8 cellular contexts compared by ENCODE assay signal in the genomic region with DNA sequence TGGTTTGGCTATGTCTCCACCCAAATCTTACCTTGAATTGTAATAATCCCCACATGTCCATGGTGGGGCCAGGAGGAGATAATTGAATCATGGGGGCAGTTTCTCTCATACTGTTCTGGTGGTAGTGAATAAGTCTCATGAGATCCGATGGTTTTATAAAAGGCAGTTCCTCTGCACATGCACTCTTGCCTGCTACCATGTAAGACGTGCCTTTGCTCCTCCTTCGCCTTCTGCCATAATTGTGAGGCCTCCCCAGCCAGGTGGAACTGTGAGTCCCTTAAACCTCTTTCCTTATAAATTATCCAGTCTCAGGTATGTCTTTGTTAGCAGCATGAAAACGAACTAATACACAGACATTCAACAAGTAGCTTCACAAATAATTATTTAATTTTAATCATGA. TPM values are rescaled to one million over a fixed set of nuclear protein-coding genes. Genes with fewer than 3 reads are reported as not detected.
DNase-seq lines count a peak whose midpoint lies in the region; ATAC-seq, FAIRE-seq and TF ChIP-seq lines count a peak whose summit lies in the region.
"Not testable (repeated sequence)": the region's sequence is repeated elsewhere in the genome, so short reads cannot be mapped to it uniquely, and the experiment has no call there.

No MANE protein-coding gene starts in this region.

- CTCF ChIA-PET in HEK293 (lab: Yijun Ruan, JAX): interaction anchor here (0.8 kb wide), 1 partner anchor 46 kb away, joined by 3 read pairs; no protein-coding TSS in a partner anchor
- CTCF ChIA-PET in activated CD8-positive, alpha-beta T cell treated with anti-CD3 and anti-CD28 coated beads for 36 hours (lab: Charles Lee): interaction anchor here (1.0 to 5.0 kb wide), 8 partner anchors 9 to 170 kb away, joined by 3 to 28 read pairs (median 4); no protein-coding TSS in a partner anchor
- CTCF ChIA-PET in K562 (lab: Yijun Ruan, JAX; ENCODE audit: low intra/inter-chr PET ratio): not testable (repeated sequence)
- CTCF ChIA-PET in naive thymus-derived CD4-positive, alpha-beta T cell (lab: Charles Lee): interaction anchor here (0.9 to 1.5 kb wide), 4 partner anchors 10 to 58 kb away, joined by 3 to 7 read pairs (median 5); no protein-coding TSS in a partner anchor

- in situ Hi-C loops in K562 (cut with MboI): not testable (repeated sequence)

- intact Hi-C loops in activated CD8-positive, alpha-beta T cell treated with anti-CD3 and anti-CD28 coated beads for 36 hours (cut with micrococcal nuclease); K562 (cut with micrococcal nuclease); naive thymus-derived CD4-positive, alpha-beta T cell (cut with micrococcal nuclease): not testable (repeated sequence)

- H3K27me3 ChIP-seq in K562 (ENCODE audit: control insufficient read depth in 2 of 2, insufficient read depth in 2 of 2, low read length in 2 of 2): peaks cover 2 to 34% of the 10 kb centered on the region in 2 experiments; a peak in 3 of 5 replicates
- H3K27me3 ChIP-seq in naive thymus-derived CD4-positive, alpha-beta T cell (ENCODE audit: control insufficient read depth in 2 of 2, insufficient read depth in 2 of 2, low read length in 2 of 2): not testable (repeated sequence)

- not testable (repeated sequence) for TF ChIP-seq POLR2A in K562 (conservative IDR thresholded peaks at IDR 0.05)

- TF ChIP-seq EP300 in K562 (IDR thresholded peaks at IDR 0.05; ENCODE audit: low read length): not testable (repeated sequence)

- not testable (repeated sequence) for H3K4me3 Mint-ChIP-seq in T-helper 17 cell; activated CD8-positive, alpha-beta T cell treated with anti-CD3 and anti-CD28 coated beads for 36 hours; activated T-helper 17 cell treated with anti-CD3 and anti-CD28 coated beads, Interleukin-2, amount 50 U/mL, for 72 hours; activated naive CD8-positive, alpha-beta T cell; stimulated activated naive CD8-positive, alpha-beta T cell treated with anti-CD3 and anti-CD28 coated beads, Interleukin-15, Interleukin-2, amounts not matched to agents 100 ng/mL and 50 ng/mL, for 24 hours
- H3K4me3 Mint-ChIP-seq in naive thymus-derived CD4-positive, alpha-beta T cell: peak overlapping the region in 3 of 10 donors; percentile 26 to 56 (median 27)

- H3K4me1 ChIP-seq in HEK293 (ENCODE audit: control insufficient read depth, insufficient read depth, low read length); K562 (replicated peaks in 1 of 2; ENCODE audit: control insufficient read depth in 2 of 2, insufficient read depth in 2 of 2, low read length in 2 of 2): not testable (repeated sequence)
- peaks cover 26 to 59% of the 10 kb centered on the region in 2 donors for H3K4me1 ChIP-seq in naive thymus-derived CD4-positive, alpha-beta T cell (ENCODE audit: control insufficient read depth in 2 of 2, insufficient read depth in 2 of 2, low read length in 2 of 2)

- TF ChIP-seq CTCF in HEK293 (tag by site-specific recombination; IDR thresholded peaks at IDR 0.05); activated CD8-positive, alpha-beta T cell treated with anti-CD3 and anti-CD28 coated beads for 36 hours (IDR thresholded peaks at IDR 0.05); K562 (IDR thresholded peaks at IDR 0.05 in 2 of 3, conservative IDR thresholded peaks at IDR 0.05 in 1 of 3; ENCODE audit: insufficient read depth in 2 of 3, low read depth in 1 of 3, low read length in 3 of 3): not testable (repeated sequence)

- H3K4me2 ChIP-seq in K562 (ENCODE audit: insufficient read depth, low read length): not testable (repeated sequence)

- TF ChIP-seq RAD21 in K562 (CRISPR knock-in tag; conservative IDR thresholded peaks at IDR 0.05 in 1 of 2, IDR thresholded peaks at IDR 0.05 in 1 of 2): not testable (repeated sequence)

- not testable (repeated sequence) for DNase-seq in T-helper 17 cell; activated CD8-positive, alpha-beta T cell treated with anti-CD3 and anti-CD28 coated beads for 36 hours; K562 (ENCODE audit: extremely low read depth in 1 of 4, low spot score in 3 of 4); naive thymus-derived CD4-positive, alpha-beta T cell

- not testable (repeated sequence) for H3K27me3 Mint-ChIP-seq in T-helper 17 cell; activated CD8-positive, alpha-beta T cell treated with anti-CD3 and anti-CD28 coated beads for 36 hours; activated T-helper 17 cell treated with anti-CD3 and anti-CD28 coated beads, Interleukin-2, amount 50 U/mL, for 72 hours; activated naive CD8-positive, alpha-beta T cell; naive thymus-derived CD4-positive, alpha-beta T cell; stimulated activated naive CD8-positive, alpha-beta T cell treated with anti-CD3 and anti-CD28 coated beads, Interleukin-15, Interleukin-2, amounts not matched to agents 100 ng/mL and 50 ng/mL, for 24 hours

- not testable (repeated sequence) for H3K79me2 ChIP-seq in K562 (ENCODE audit: control insufficient read depth, insufficient read depth, low read length)

- not testable (repeated sequence) for H3K36me3 Mint-ChIP-seq in T-helper 17 cell (ENCODE audit: low read depth); activated T-helper 17 cell treated with anti-CD3 and anti-CD28 coated beads, Interleukin-2, amount 50 U/mL, for 72 hours (ENCODE audit: low read depth)
- H3K36me3 Mint-ChIP-seq in activated CD8-positive, alpha-beta T cell treated with anti-CD3 and anti-CD28 coated beads for 36 hours (ENCODE audit: low read depth): peaks cover 59% of the 10 kb centered on the region
- peaks cover 14% of the 10 kb centered on the region for H3K36me3 Mint-ChIP-seq in activated naive CD8-positive, alpha-beta T cell
- peaks cover 0 to 31% (median 19%) of the 10 kb centered on the region in 5 donors for H3K36me3 Mint-ChIP-seq in naive thymus-derived CD4-positive, alpha-beta T cell
- H3K36me3 Mint-ChIP-seq in stimulated activated naive CD8-positive, alpha-beta T cell treated with anti-CD3 and anti-CD28 coated beads, Interleukin-15, Interleukin-2, amounts not matched to agents 100 ng/mL and 50 ng/mL, for 24 hours (ENCODE audit: low read depth): peaks cover 43% of the 10 kb centered on the region

- not testable (repeated sequence) for H3K4me3 ChIP-seq in HEK293 (ENCODE audit: low read depth, low read length); K562; naive thymus-derived CD4-positive, alpha-beta T cell (ENCODE audit: low read length)

- peaks cover 25% of the 10 kb centered on the region for H3K9me3 Mint-ChIP-seq in activated CD8-positive, alpha-beta T cell treated with anti-CD3 and anti-CD28 coated beads for 36 hours
- H3K9me3 Mint-ChIP-seq in activated T-helper 17 cell treated with anti-CD3 and anti-CD28 coated beads, Interleukin-2, amount 50 U/mL, for 72 hours: peaks cover 26% of the 10 kb centered on the region
- H3K9me3 Mint-ChIP-seq in activated naive CD8-positive, alpha-beta T cell (ENCODE audit: low read depth): peaks cover 11% of the 10 kb centered on the region
- peaks cover 6 to 32% (median 21%) of the 10 kb centered on the region in 11 donors for H3K9me3 Mint-ChIP-seq in naive thymus-derived CD4-positive, alpha-beta T cell
- peaks cover 28% of the 10 kb centered on the region for H3K9me3 Mint-ChIP-seq in stimulated activated naive CD8-positive, alpha-beta T cell treated with anti-CD3 and anti-CD28 coated beads, Interleukin-15, Interleukin-2, amounts not matched to agents 100 ng/mL and 50 ng/mL, for 24 hours

- H3K27ac Mint-ChIP-seq in T-helper 17 cell: peak overlapping the region; percentile 34
- peak overlapping the region; percentile 59 for H3K27ac Mint-ChIP-seq in activated CD8-positive, alpha-beta T cell treated with anti-CD3 and anti-CD28 coated beads for 36 hours
- H3K27ac Mint-ChIP-seq in activated T-helper 17 cell treated with anti-CD3 and anti-CD28 coated beads, Interleukin-2, amount 50 U/mL, for 72 hours: peak overlapping the region; percentile 92
- peak overlapping the region; percentile 74 for H3K27ac Mint-ChIP-seq in activated naive CD8-positive, alpha-beta T cell
- H3K27ac Mint-ChIP-seq in naive thymus-derived CD4-positive, alpha-beta T cell: peak overlapping the region in 8 of 9 donors; percentile 58 to 89 (median 72)
- H3K27ac Mint-ChIP-seq in stimulated activated naive CD8-positive, alpha-beta T cell treated with anti-CD3 and anti-CD28 coated beads, Interleukin-15, Interleukin-2, amounts not matched to agents 100 ng/mL and 50 ng/mL, for 24 hours: peak overlapping the region; percentile 93

- BruUV-seq in K562 (replicated peaks; lab: Mats Ljungman, UMichigan): not testable (repeated sequence)

- 4% methylated on average over 4 of the region's 4 CpGs for WGBS in K562 (ENCODE audit: insufficient coverage, low coverage, missing lambda C conversion rate)

- not testable (repeated sequence) for H3K9me1 ChIP-seq in K562 (ENCODE audit: control insufficient read depth, insufficient read depth, low read length)

- H2AFZ ChIP-seq in K562 (ENCODE audit: low read depth, low read length): not testable (repeated sequence)

- not testable (repeated sequence) for H3K9me3 ChIP-seq in HEK293 (ENCODE audit: control insufficient read depth, insufficient read depth, low read depth, low read length); T-helper 17 cell (ENCODE audit: control insufficient read depth, low read length, poor library complexity, severe bottlenecking); K562 (replicated peaks; ENCODE audit: control insufficient read depth, insufficient read depth, low read depth, low read length)
- H3K9me3 ChIP-seq in naive thymus-derived CD4-positive, alpha-beta T cell (ENCODE audit: control insufficient read depth in 2 of 3, low read length in 3 of 3): peaks cover 0 to 23% (median 13%) of the 10 kb centered on the region in 3 experiments

- ATAC-seq in T-helper 17 cell; activated CD8-positive, alpha-beta T cell treated with anti-CD3 and anti-CD28 coated beads for 36 hours; activated T-helper 17 cell treated with anti-CD3 and anti-CD28 coated beads, Interleukin-2, amount 50 U/mL, for 72 hours (replicated peaks); K562; naive thymus-derived CD4-positive, alpha-beta T cell: not testable (repeated sequence)

- H3K4me1 Mint-ChIP-seq in T-helper 17 cell: peaks cover 39% of the 10 kb centered on the region
- H3K4me1 Mint-ChIP-seq in activated CD8-positive, alpha-beta T cell treated with anti-CD3 and anti-CD28 coated beads for 36 hours (ENCODE audit: low read depth): peaks cover 75% of the 10 kb centered on the region
- H3K4me1 Mint-ChIP-seq in activated T-helper 17 cell treated with anti-CD3 and anti-CD28 coated beads, Interleukin-2, amount 50 U/mL, for 72 hours: peaks cover 27% of the 10 kb centered on the region
- peaks cover 78% of the 10 kb centered on the region for H3K4me1 Mint-ChIP-seq in activated naive CD8-positive, alpha-beta T cell (ENCODE audit: low read depth)
- peaks cover 57 to 82% (median 78%) of the 10 kb centered on the region in 7 donors for H3K4me1 Mint-ChIP-seq in naive thymus-derived CD4-positive, alpha-beta T cell
- H3K4me1 Mint-ChIP-seq in stimulated activated naive CD8-positive, alpha-beta T cell treated with anti-CD3 and anti-CD28 coated beads, Interleukin-15, Interleukin-2, amounts not matched to agents 100 ng/mL and 50 ng/mL, for 24 hours (ENCODE audit: low read depth): peaks cover 75% of the 10 kb centered on the region

- H3K27ac ChIP-seq in HEK293 (ENCODE audit: extremely low read depth, low read depth, low read length); K562 (ENCODE audit: extremely low read depth, low read depth, low read length); naive thymus-derived CD4-positive, alpha-beta T cell (ENCODE audit: low read depth, low read length): not testable (repeated sequence)

- H4K20me1 ChIP-seq in K562 (replicated peaks; ENCODE audit: control insufficient read depth, insufficient read depth, low read length): not testable (repeated sequence)

- POLR2A ChIA-PET in HEK293 (lab: Yijun Ruan, JAX): not testable (repeated sequence)
- POLR2A ChIA-PET in activated CD8-positive, alpha-beta T cell treated with anti-CD3 and anti-CD28 coated beads for 36 hours (lab: Charles Lee): interaction anchor here (0.9 to 7.3 kb wide), 10 partner anchors 9 to 58 kb away, joined by 3 to 59 read pairs (median 4); no protein-coding TSS in a partner anchor
- POLR2A ChIA-PET in K562 (lab: Yijun Ruan, JAX): interaction anchor here (0.6 to 0.7 kb wide), 2 partner anchors 140 to 588 kb away, joined by 3 read pairs; no protein-coding TSS in a partner anchor
- POLR2A ChIA-PET in naive thymus-derived CD4-positive, alpha-beta T cell (lab: Charles Lee): interaction anchor here (0.6 to 2.0 kb wide), 7 partner anchors 9 to 50 kb away, joined by 3 to 6 read pairs (median 4); no protein-coding TSS in a partner anchor

- not testable (repeated sequence) for H3K36me3 ChIP-seq in HEK293 (ENCODE audit: control insufficient read depth in 2 of 2, insufficient read depth in 1 of 2, low read length in 2 of 2); K562 (ENCODE audit: control insufficient read depth, insufficient read depth, low read length); naive thymus-derived CD4-positive, alpha-beta T cell (ENCODE audit: control insufficient read depth in 2 of 3, insufficient read depth in 3 of 3, low read length in 3 of 3)

- FAIRE-seq in K562 (lab: Jason Lieb, UNC): not testable (repeated sequence)

- not testable (repeated sequence) for H3K9ac ChIP-seq in K562 (ENCODE audit: insufficient read depth in 1 of 2, low read depth in 2 of 2, low read length in 2 of 2)

RNA-seq across cellular contexts. Expression of gene RUNX3, which starts 49.2 kb away (rescaled TPM):
- total RNA-seq in T-helper 17 cell: 100 to 1,000 TPM; 186 to 243 TPM
- 100 to 1,000 TPM; 180 to 183 TPM for total RNA-seq in activated CD8-positive, alpha-beta T cell treated with anti-CD3 and anti-CD28 coated beads for 36 hours
- 100 to 1,000 TPM; 116 to 145 TPM for total RNA-seq in activated T-helper 17 cell treated with anti-CD3 and anti-CD28 coated beads, Interleukin-2, amount 50 U/mL, for 72 hours
- 0.21 TPM in 1 of 2 replicates, not detected in the other for total RNA-seq in K562 (2011; cell fraction: chromatin; rRNA removed; ENCODE audit: low replicate concordance)
- total RNA-seq in K562 (2011; cell fraction: nucleolus; rRNA removed): 0.13 TPM in 1 of 2 replicates, not detected in the other
- total RNA-seq in K562 (2011; cell fraction: nucleoplasm; rRNA removed): not detected in 2 replicates
- 0.09 and 0.16 TPM in 2 replicates for total RNA-seq in K562 (2014; rRNA removed)
- 0.03 and 0.04 TPM in 2 replicates for total RNA-seq in K562 (2014; rRNA removed; fragmentation: Illumina TruSeq; extraction: Trizol)
- 0.11 and 0.22 TPM in 2 replicates for total RNA-seq in K562 (2015; rRNA removed; fragmentation: Illumina TruSeq; extraction: Trizol)
- total RNA-seq in K562 (2021): 0.64 and 1.1 TPM in 2 replicates
- polyA plus RNA-seq in K562 (2011; rRNA removed): 0.03 TPM in 2 replicates
- polyA plus RNA-seq in K562 (2011; cell fraction: cytosol; rRNA removed): 0.03 TPM in 1 of 2 replicates, not detected in the other
- 0.18 TPM in 1 of 2 replicates, not detected in the other for polyA plus RNA-seq in K562 (2011; cell fraction: nucleus; rRNA removed)
- polyA plus RNA-seq in K562 (2012): 0.36 and 0.46 TPM in 2 replicates
- polyA plus RNA-seq in K562 (2014; fragmentation: Illumina TruSeq; extraction: Trizol): 0.19 and 0.39 TPM in 2 replicates
- polyA plus RNA-seq in K562 (2014; fragmentation: Nextera tagmentation; extraction: Ambion mirVana): under 1 TPM; 0.01 to 0.04 TPM
- 0.29 and 0.62 TPM in 2 replicates for polyA plus RNA-seq in K562 (2014; rRNA removed)
- not detected in 2 replicates for polyA minus RNA-seq in K562 (2011; rRNA and poly(A)+ RNA removed)
- not detected in 2 replicates for polyA minus RNA-seq in K562 (2011; cell fraction: cytosol; rRNA and poly(A)+ RNA removed)
- polyA minus RNA-seq in K562 (2011; cell fraction: nucleus; rRNA and poly(A)+ RNA removed): not detected in 2 replicates
- total RNA-seq in naive thymus-derived CD4-positive, alpha-beta T cell: 100 to 1,000 TPM in 2 of 5 experiments, 10 to 100 TPM in 3; 71.4 to 135 (median 96.9) TPM
- polyA plus RNA-seq in naive thymus-derived CD4-positive, alpha-beta T cell: 10 to 100 TPM; 14.2 to 25.8 TPM

Comparison
In these comparisons a context has a peak if more than half of its experiments do, and no peak if none do; other contexts are left out.
1. H3K27ac Mint-ChIP-seq: peak in every context shown above with its lines; median percentile 93 in stimulated activated naive CD8-positive, alpha-beta T cell treated with anti-CD3 and anti-CD28 coated beads, Interleukin-15, Interleukin-2, amounts not matched to agents 100 ng/mL and 50 ng/mL, for 24 hours; 92 in activated T-helper 17 cell treated with anti-CD3 and anti-CD28 coated beads, Interleukin-2, amount 50 U/mL, for 72 hours; 74 in activated naive CD8-positive, alpha-beta T cell; 72 in naive thymus-derived CD4-positive, alpha-beta T cell; 59 in activated CD8-positive, alpha-beta T cell treated with anti-CD3 and anti-CD28 coated beads for 36 hours; 34 in T-helper 17 cell.
2. RNA of gene RUNX3, which starts 49.2 kb away (total RNA-seq): 186 to 243 TPM in T-helper 17 cell, 180 to 183 TPM in activated CD8-positive, alpha-beta T cell treated with anti-CD3 and anti-CD28 coated beads for 36 hours, 116 to 145 TPM in activated T-helper 17 cell treated with anti-CD3 and anti-CD28 coated beads, Interleukin-2, amount 50 U/mL, for 72 hours and 71.4 to 135 TPM in naive thymus-derived CD4-positive, alpha-beta T cell; 0.03 to 1.1 TPM in K562; every median in the first group is over 10 times any median in the second.